18 cellular contexts compared by ENCODE assay signal in the genomic region with DNA sequence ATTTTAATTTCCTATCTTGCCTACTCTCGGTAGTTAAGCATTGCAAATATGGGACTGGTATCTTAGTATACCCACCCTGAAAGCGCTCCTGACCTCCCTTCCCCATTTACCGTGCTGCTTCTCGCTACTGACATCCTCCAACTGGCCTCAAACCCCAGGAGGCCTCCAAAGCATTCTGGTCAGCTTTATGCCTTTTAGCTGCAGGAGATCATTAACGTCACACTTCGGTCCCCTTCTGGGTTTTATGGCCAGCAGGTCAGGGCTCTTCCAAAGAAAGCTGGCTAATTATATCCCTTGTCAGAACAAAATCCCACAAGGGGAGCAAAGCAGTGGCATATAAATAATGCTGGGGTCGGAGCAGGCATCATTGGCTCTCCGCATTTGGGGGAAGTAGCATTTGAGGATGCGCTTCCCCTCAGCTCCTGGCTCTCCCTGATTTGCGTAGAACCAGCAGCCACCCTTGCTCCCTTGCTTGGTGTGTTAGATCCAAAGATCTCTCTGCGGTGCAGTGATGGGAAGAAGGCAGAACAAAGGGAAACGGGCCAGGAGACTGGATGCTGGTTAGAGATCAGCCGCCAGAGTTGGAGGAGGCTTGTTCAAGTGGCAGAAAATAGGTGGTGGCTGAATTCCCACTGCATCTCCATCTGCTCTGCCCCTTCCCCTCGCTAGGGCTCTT.
DNase-seq lines count a peak whose midpoint lies in the region; ATAC-seq and TF ChIP-seq lines count a peak whose summit lies in the region.
"Had no signal": no experiment of that assay in that cellular context is flagged by ENCODE, and none has a peak within 500 bp of the region (broad histone marks: within the 10 kb centered on the region; RNA-seq: fewer than 3 reads in every experiment).

No MANE protein-coding gene starts in this region.

- H3K56ac ChIP-seq in mesendoderm (ENCODE audit: low read length), result peak overlapping the region; percentile 1

- TF ChIP-seq CTCF in HEK293 (tag by site-specific recombination; IDR thresholded peaks at IDR 0.05) (no peak), brain (conservative IDR thresholded peaks at IDR 0.05) (no peak)

- DNase-seq in Ammon's horn (ENCODE audit: low spot score), result peak; percentile 30
- DNase-seq in mesendoderm, result no peak
- no peak for DNase-seq in left colon
- no peak for DNase-seq in NK-92 (lab: John Stamatoyannopoulos, UW; ENCODE audit: unreplicated experiment)
- DNase-seq in DMS 273 treated with DMSO at 0.1 percent for 48 hours (lab: John Stamatoyannopoulos, UW), result no peak
- DNase-seq: activated CD4-positive, alpha-beta T cell treated with anti-CD3 and anti-CD28 coated beads for 36 hours; activated naive CD8-positive, alpha-beta T cell treated with anti-CD3 and anti-CD28 coated beads, Interleukin-2, amount 10 ng/mL, durations not matched to agents 7 days and 5 days; effector memory CD4-positive, alpha-beta T cell; Kasumi-1; NCI-H1436; NCI-H2171 treated with DMSO at 0.1 percent for 48 hours; right lobe of liver; RPMI8226; SW 1271; thyroid gland had no signal

- no peaks in the 10 kb centered on the region for H3K9me3 ChIP-seq in HEK293 (ENCODE audit: control insufficient read depth, insufficient read depth, low read depth, low read length)
- H3K9me3 ChIP-seq: right lobe of liver, thyroid gland had no signal

- no peak overlapping the region for H2BK15ac ChIP-seq in mesendoderm (replicated peaks; ENCODE audit: low read depth)

- H3K18ac ChIP-seq in mesendoderm (ENCODE audit: low read length), result peak overlapping the region; percentile 32

- peaks cover 2% of the 10 kb centered on the region for H3K79me1 ChIP-seq in mesendoderm (ENCODE audit: low read length)

- H3K27ac ChIP-seq in HEK293 (ENCODE audit: extremely low read depth, low read depth, low read length) (no peak overlapping the region), mesendoderm (ENCODE audit: low read depth, low read length) (no peak overlapping the region)
- H3K27ac ChIP-seq: thyroid gland had no signal

- POLR2A ChIA-PET in HEK293 (lab: Yijun Ruan, JAX), result no interaction called here

- H3K4me1 Mint-ChIP-seq in brain, result peaks cover 23% of the 10 kb centered on the region
- H3K4me1 Mint-ChIP-seq: activated naive CD8-positive, alpha-beta T cell treated with anti-CD3 and anti-CD28 coated beads, Interleukin-2, amount 10 ng/mL, durations not matched to agents 7 days and 5 days had no signal

- no peaks in the 10 kb centered on the region for H3K27me3 ChIP-seq in mesendoderm (ENCODE audit: insufficient read depth, low read length, poor library complexity)
- H3K27me3 ChIP-seq: right lobe of liver, thyroid gland had no signal

- H3K9me3 Mint-ChIP-seq in brain, result no peaks in the 10 kb centered on the region
- H3K9me3 Mint-ChIP-seq: activated naive CD8-positive, alpha-beta T cell treated with anti-CD3 and anti-CD28 coated beads, Interleukin-2, amount 10 ng/mL, durations not matched to agents 7 days and 5 days; stimulated activated memory B cell treated with anti-CD40 and anti-IgM and Interleukin-4, amounts not matched to agents 10 μg/mL and 1 μg/mL and 100 μg/mL, for 72 hours had no signal

- no peak overlapping the region for H2BK120ac ChIP-seq in mesendoderm (ENCODE audit: low read depth, low read length)

- no peak overlapping the region for H3K9ac ChIP-seq in mesendoderm (ENCODE audit: low read length)

- H3K23ac ChIP-seq in mesendoderm (ENCODE audit: low read length), result no peak overlapping the region

- peaks cover 17% of the 10 kb centered on the region for H3K27me3 Mint-ChIP-seq in brain

- peak overlapping the region in 4 of 5 experiments; percentile 26 to 93 (median 52) for H3K27ac Mint-ChIP-seq in brain
- H3K27ac Mint-ChIP-seq: activated CD4-positive, alpha-beta T cell treated with anti-CD3 and anti-CD28 coated beads for 36 hours; activated naive CD8-positive, alpha-beta T cell treated with anti-CD3 and anti-CD28 coated beads, Interleukin-2, amount 10 ng/mL, durations not matched to agents 7 days and 5 days; stimulated activated memory B cell treated with anti-CD40 and anti-IgM and Interleukin-4, amounts not matched to agents 10 μg/mL and 1 μg/mL and 100 μg/mL, for 72 hours had no signal

- intact Hi-C loops in left colon (cut with DNase I, micrococcal nuclease), result no loop called here

- no peak overlapping the region for H4K8ac ChIP-seq in mesendoderm (ENCODE audit: low read depth, low read length)

- no peak overlapping the region for H4K5ac ChIP-seq in mesendoderm (ENCODE audit: low read length)

- no peak overlapping the region for H2AK5ac ChIP-seq in mesendoderm (ENCODE audit: low read length)

- H3K79me2 ChIP-seq in mesendoderm (ENCODE audit: control insufficient read depth, insufficient read depth, low read length), result peaks cover 8% of the 10 kb centered on the region

- H3K4me3 ChIP-seq in HEK293 (ENCODE audit: low read depth, low read length) (no peak overlapping the region), mesendoderm (ENCODE audit: low read length) (no peak overlapping the region)
- H3K4me3 ChIP-seq: right lobe of liver, thyroid gland had no signal

- WGBS in mesendoderm (ENCODE audit: extremely low coverage, insufficient coverage, low lambda C conversion rate), result no CpG with 5 or more reads among the region's 14 CpGs

- H3K36me3 Mint-ChIP-seq in brain, result peaks cover 30% of the 10 kb centered on the region
- H3K36me3 Mint-ChIP-seq: activated naive CD8-positive, alpha-beta T cell treated with anti-CD3 and anti-CD28 coated beads, Interleukin-2, amount 10 ng/mL, durations not matched to agents 7 days and 5 days; stimulated activated memory B cell treated with anti-CD40 and anti-IgM and Interleukin-4, amounts not matched to agents 10 μg/mL and 1 μg/mL and 100 μg/mL, for 72 hours had no signal

- CTCF ChIA-PET in HEK293 (lab: Yijun Ruan, JAX), result interaction anchor here (1.3 kb wide), 1 partner anchor 16 kb away, joined by 3 read pairs; no protein-coding TSS in a partner anchor

- peaks cover 0 to 30% of the 10 kb centered on the region in 2 experiments; a peak in 1 of 3 replicates for H3K36me3 ChIP-seq in HEK293 (ENCODE audit: control insufficient read depth in 2 of 2, insufficient read depth in 1 of 2, low read length in 2 of 2)
- H3K36me3 ChIP-seq in mesendoderm (ENCODE audit: control insufficient read depth, insufficient read depth, low read length), result peaks cover 4% of the 10 kb centered on the region

- H3K4ac ChIP-seq in mesendoderm (ENCODE audit: low read depth, low read length), result no peak overlapping the region

- H3K4me1 ChIP-seq in HEK293 (ENCODE audit: control insufficient read depth, insufficient read depth, low read length) (peaks cover 7% of the 10 kb centered on the region; the same call in 1 of the 2 replicates), mesendoderm (ENCODE audit: control insufficient read depth, low read depth, low read length) (peaks cover 14% of the 10 kb centered on the region)

- no peak for ATAC-seq in left colon
- ATAC-seq: stimulated activated memory B cell treated with anti-CD40 and anti-IgM and Interleukin-4, amounts not matched to agents 10 μg/mL and 1 μg/mL and 100 μg/mL, for 72 hours had no signal

- H3K4me2 ChIP-seq in mesendoderm (ENCODE audit: low read length), result no peak overlapping the region

- H2BK5ac ChIP-seq in mesendoderm (ENCODE audit: low read length), result no peak overlapping the region

- H3K4me3 Mint-ChIP-seq in brain, result no peak overlapping the region
- H3K4me3 Mint-ChIP-seq: activated CD4-positive, alpha-beta T cell treated with anti-CD3 and anti-CD28 coated beads for 36 hours; activated naive CD8-positive, alpha-beta T cell treated with anti-CD3 and anti-CD28 coated beads, Interleukin-2, amount 10 ng/mL, durations not matched to agents 7 days and 5 days; stimulated activated memory B cell treated with anti-CD40 and anti-IgM and Interleukin-4, amounts not matched to agents 10 μg/mL and 1 μg/mL and 100 μg/mL, for 72 hours had no signal

TF ChIP-seq in HEK293, 187 proteins besides CTCF, POLR2A, EP300 and RAD21 (continues in another document):
- no peak for TF ChIP-seq ZBTB21 (tag by site-specific recombination; IDR thresholded peaks at IDR 0.05)
- no peak for TF ChIP-seq ZNF23 (tag by site-specific recombination; IDR thresholded peaks at IDR 0.05; ENCODE audit: borderline replicate concordance)
- TF ChIP-seq ZFP37 (tag by site-specific recombination; IDR thresholded peaks at IDR 0.05), result no peak
- no peak for TF ChIP-seq ZFHX2 (tag by site-specific recombination; conservative IDR thresholded peaks at IDR 0.05)
- no peak for TF ChIP-seq ZNF629 (tag by site-specific recombination; IDR thresholded peaks at IDR 0.05)
- TF ChIP-seq ZNF596 (tag by site-specific recombination; IDR thresholded peaks at IDR 0.05), result no peak
- no peak for TF ChIP-seq ZNF677 (tag by site-specific recombination; IDR thresholded peaks at IDR 0.05)
- TF ChIP-seq GLIS1 (tag by site-specific recombination; IDR thresholded peaks at IDR 0.05), result peak; percentile 97
- 0 out of 2 replicates have a peak, but pooled peaks have one; percentile 39 for TF ChIP-seq FEZF1 (tag by site-specific recombination; IDR thresholded peaks at IDR 0.05)
- TF ChIP-seq SCRT1 (tag by site-specific recombination; IDR thresholded peaks at IDR 0.05; ENCODE audit: borderline replicate concordance), result no peak
- 0 out of 2 replicates have a peak, but pooled peaks have one; percentile 41 for TF ChIP-seq SP7 (tag by site-specific recombination; IDR thresholded peaks at IDR 0.05)
- TF ChIP-seq ZNF184 (tag by site-specific recombination; IDR thresholded peaks at IDR 0.05), result no peak
- no peak for TF ChIP-seq ZNF121 (tag by site-specific recombination; IDR thresholded peaks at IDR 0.05)
- no peak for TF ChIP-seq SP3 (tag by site-specific recombination; IDR thresholded peaks at IDR 0.05)
- TF ChIP-seq ZNF26 (tag by site-specific recombination; IDR thresholded peaks at IDR 0.05), result no peak
- TF ChIP-seq ZBTB7A (tag by site-specific recombination; IDR thresholded peaks at IDR 0.05; ENCODE audit: low read depth), result no peak
- no peak for TF ChIP-seq ZNF416 (tag by site-specific recombination; IDR thresholded peaks at IDR 0.05)
- TF ChIP-seq PRDM1 (tag by site-specific recombination; IDR thresholded peaks at IDR 0.05), result no peak
